16 cellular contexts compared by ENCODE assay signal in the genomic region with DNA sequence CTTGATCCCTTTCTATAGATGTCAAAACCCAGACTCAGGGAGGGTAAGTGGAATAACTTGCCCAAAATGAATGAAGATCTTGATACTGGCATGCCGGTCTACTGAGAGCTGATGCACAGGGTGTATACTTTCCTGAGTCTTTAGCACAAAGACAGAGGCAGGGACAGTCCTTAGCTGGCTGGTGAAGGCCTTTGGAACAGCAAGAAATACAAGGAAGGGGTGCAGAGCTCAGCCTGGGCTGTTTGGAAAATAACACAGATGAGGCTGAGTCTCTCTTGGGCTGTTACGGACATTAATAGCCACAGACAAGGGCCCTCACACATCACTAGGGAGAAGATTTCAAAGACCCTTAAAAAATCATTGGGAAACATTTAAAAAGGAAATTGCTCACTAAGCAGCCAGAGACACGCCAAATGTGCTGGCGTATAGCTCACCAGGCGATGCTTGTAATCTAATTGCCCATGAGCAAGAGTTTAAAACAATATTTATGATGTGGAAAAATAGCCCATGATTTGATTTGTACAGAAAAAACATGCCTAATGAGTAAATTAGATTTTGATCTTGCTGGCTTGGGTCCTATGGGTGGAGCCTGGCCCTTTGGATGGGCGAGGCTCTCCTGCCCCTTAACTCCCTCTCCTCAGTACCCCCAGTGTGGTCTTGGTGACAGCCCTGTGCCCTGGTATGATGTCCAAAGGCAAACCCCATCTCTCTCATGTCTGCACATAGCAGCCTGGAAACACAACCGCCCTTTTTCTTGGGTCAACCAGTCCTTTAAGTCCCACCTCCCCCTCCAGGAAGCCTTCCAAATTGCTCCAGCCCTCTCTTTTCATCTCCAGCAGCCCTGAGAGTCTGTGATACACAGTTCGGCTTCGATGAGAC.
"Had no signal": no experiment of that assay in that cellular context is flagged by ENCODE, and none has a peak within 500 bp of the region (broad histone marks: within the 10 kb centered on the region; RNA-seq: fewer than 3 reads in every experiment).

No MANE protein-coding gene starts in this region.

- H3K27ac Mint-ChIP-seq: naive B cell; nephron; stimulated activated memory B cell treated with anti-CD40 and anti-IgM and Interleukin-4, amounts not matched to agents 10 μg/mL and 1 μg/mL and 100 μg/mL, for 72 hours; stimulated activated naive CD8-positive, alpha-beta T cell treated with anti-CD3 and anti-CD28 coated beads, Interleukin-15, Interleukin-2, amounts not matched to agents 100 ng/mL and 50 ng/mL, for 24 hours had no signal

- H3K4me3 Mint-ChIP-seq: central memory CD8-positive, alpha-beta T cell; naive B cell; nephron; stimulated activated memory B cell treated with anti-CD40 and anti-IgM and Interleukin-4, amounts not matched to agents 10 μg/mL and 1 μg/mL and 100 μg/mL, for 72 hours; stimulated activated naive CD8-positive, alpha-beta T cell treated with anti-CD3 and anti-CD28 coated beads, Interleukin-15, Interleukin-2, amounts not matched to agents 100 ng/mL and 50 ng/mL, for 24 hours had no signal

- H3K9me3 ChIP-seq: esophagus squamous epithelium, gastroesophageal sphincter, tibial artery had no signal

- H3K4me1 Mint-ChIP-seq: central memory CD8-positive, alpha-beta T cell; naive B cell; nephron; stimulated activated memory B cell treated with anti-CD40 and anti-IgM and Interleukin-4, amounts not matched to agents 10 μg/mL and 1 μg/mL and 100 μg/mL, for 72 hours had no signal

- H3K36me3 ChIP-seq: esophagus squamous epithelium, gastroesophageal sphincter, tibial artery had no signal

- H3K4me1 ChIP-seq: esophagus squamous epithelium, gastroesophageal sphincter, tibial artery had no signal

- H3K27me3 ChIP-seq: esophagus squamous epithelium, gastroesophageal sphincter, tibial artery had no signal

- H3K36me3 Mint-ChIP-seq: naive B cell; stimulated activated memory B cell treated with anti-CD40 and anti-IgM and Interleukin-4, amounts not matched to agents 10 μg/mL and 1 μg/mL and 100 μg/mL, for 72 hours had no signal

- H3K27ac ChIP-seq: esophagus squamous epithelium, gastroesophageal sphincter, tibial artery had no signal

- H3K4me3 ChIP-seq: esophagus squamous epithelium, gastroesophageal sphincter, lung, tibial artery had no signal

- H3K9me3 Mint-ChIP-seq: central memory CD8-positive, alpha-beta T cell; nephron; stimulated activated memory B cell treated with anti-CD40 and anti-IgM and Interleukin-4, amounts not matched to agents 10 μg/mL and 1 μg/mL and 100 μg/mL, for 72 hours; stimulated activated naive CD8-positive, alpha-beta T cell treated with anti-CD3 and anti-CD28 coated beads, Interleukin-15, Interleukin-2, amounts not matched to agents 100 ng/mL and 50 ng/mL, for 24 hours had no signal

- DNase-seq: esophagus squamous epithelium; foreskin fibroblast; glutamatergic neuron; left ventricle myocardium superior; mesenchymal stem cell; naive B cell; small intestine; stimulated activated CD4-positive, alpha-beta T cell treated with anti-CD3 and anti-CD28 coated beads, Interleukin-4, amount 100 ng/mL, for 1 hour; stimulated activated CD8-positive, alpha-beta memory T cell treated with anti-CD3 and anti-CD28 coated beads, Interleukin-4, amount 100 ng/mL, for 48 hours; tibial artery had no signal

- ATAC-seq: gastroesophageal sphincter; left ventricle myocardium superior; stimulated activated memory B cell treated with anti-CD40 and anti-IgM and Interleukin-4, amounts not matched to agents 10 μg/mL and 1 μg/mL and 100 μg/mL, for 72 hours had no signal
